In genomic region chr21:45976666-45977335, GRCh38 we compare ENCODE assay signal across 20 cellular contexts. TPM values are rescaled to one million over a fixed set of nuclear protein-coding genes. Genes with fewer than 3 reads are reported as not detected.
DNase-seq lines count a peak whose midpoint lies in the region; ATAC-seq and TF ChIP-seq lines count a peak whose summit lies in the region.
"Had no signal": no experiment of that assay in that cellular context is flagged by ENCODE, and none has a peak within 500 bp of the region (broad histone marks: within the 10 kb centered on the region; RNA-seq: fewer than 3 reads in every experiment).

No MANE protein-coding gene starts in this region.

- H3K4me3 Mint-ChIP-seq in GM23338: peak overlapping the region; percentile 79
- H3K4me3 Mint-ChIP-seq: activated B cell treated with CpG ODN at 0.5 μM for 24 hours; activated CD8-positive, alpha-beta T cell treated with anti-CD3 and anti-CD28 coated beads for 36 hours; activated naive CD8-positive, alpha-beta T cell treated with anti-CD3 and anti-CD28 coated beads for 36 hours; T-cell had no signal

- peaks cover 16% of the 10 kb centered on the region for H3K4me1 Mint-ChIP-seq in GM23338

- peak overlapping the region; percentile 99 for H3K4me2 ChIP-seq in GM23338

- intact Hi-C loops in ovary (cut with DNase I): loop anchor here in 1 of 4 donors (10.0 kb wide), 1 partner anchor 78 kb away; no protein-coding TSS in a partner anchor

- H3K79me2 ChIP-seq in GM23338 (replicated peaks; ENCODE audit: insufficient read depth): 0 out of 2 replicates have a peak, but pooled peaks cover 2% of the 10 kb centered on the region

- no peak overlapping the region for H3K27ac Mint-ChIP-seq in GM23338
- H3K27ac Mint-ChIP-seq: activated B cell treated with CpG ODN at 0.5 μM for 24 hours; activated CD8-positive, alpha-beta T cell treated with anti-CD3 and anti-CD28 coated beads for 36 hours; activated naive CD8-positive, alpha-beta T cell treated with anti-CD3 and anti-CD28 coated beads for 36 hours; CD4-positive, CD25-positive, alpha-beta regulatory T cell; T-cell had no signal

- TF ChIP-seq POLR2A in Peyer's patch (IDR thresholded peaks at IDR 0.05): no peak
- no peak for TF ChIP-seq POLR2A in ovary (IDR thresholded peaks at IDR 0.05)

- ATAC-seq in GM23338: no peak
- no peak for ATAC-seq in HG02623 (IDR thresholded peaks at IDR 0.05; ENCODE audit: unreplicated experiment)
- ATAC-seq: activated CD8-positive, alpha-beta T cell treated with anti-CD3 and anti-CD28 coated beads for 36 hours; HCT116; naive thymus-derived CD8-positive, alpha-beta T cell; stimulated activated naive CD8-positive, alpha-beta T cell treated with anti-CD3 and anti-CD28 coated beads, Interleukin-15, Interleukin-2, amounts not matched to agents 100 U/mL and 50 U/mL, for 24 hours; T-cell had no signal

- no peak overlapping the region for H3K27ac ChIP-seq in GM23338 (ENCODE audit: low read depth)
- peak overlapping the region; percentile 43 to 77 (median 64) for H3K27ac ChIP-seq in Peyer's patch
- H3K27ac ChIP-seq in right atrium auricular region: peak overlapping the region; percentile 59 to 78
- H3K27ac ChIP-seq in ovary: peak overlapping the region; percentile 71 to 72

- DNase-seq in GM23338 (ENCODE audit: low spot score) (no peak), Peyer's patch (no peak), right atrium auricular region (ENCODE audit: low spot score) (no peak), ovary (peak in 4 of 5 donors; percentile 31 to 62 (median 48)), COR-L47 (lab: John Stamatoyannopoulos, UW) (no peak), NCI-H1105 (lab: John Stamatoyannopoulos, UW) (no peak)
- DNase-seq in stimulated activated naive CD4-positive, alpha-beta T cell treated with Interleukin-2 at 50 U/mL for 16 hours (lab: John Stamatoyannopoulos, UW): no peak
- DNase-seq: activated B cell treated with CpG ODN at 0.5 μM for 24 hours; activated CD8-positive, alpha-beta T cell treated with anti-CD3 and anti-CD28 coated beads for 36 hours; activated naive CD8-positive, alpha-beta T cell treated with anti-CD3 and anti-CD28 coated beads for 36 hours; CD4-positive, CD25-positive, alpha-beta regulatory T cell; effector CD4-positive, alpha-beta T cell; naive thymus-derived CD8-positive, alpha-beta T cell; NCI-H1694; NCI-H345; stimulated activated naive CD8-positive, alpha-beta T cell treated with anti-CD3 and anti-CD28 coated beads, Interleukin-15, Interleukin-2, amounts not matched to agents 100 U/mL and 50 U/mL, for 24 hours; T-cell had no signal

- H3K9me3 ChIP-seq in Peyer's patch: no peaks in the 10 kb centered on the region
- H3K9me3 ChIP-seq in right atrium auricular region: no peaks in the 10 kb centered on the region
- no peaks in the 10 kb centered on the region for H3K9me3 ChIP-seq in ovary

- peaks cover 17% of the 10 kb centered on the region for H3K27me3 Mint-ChIP-seq in GM23338 (ENCODE audit: insufficient read depth, low read depth, poor library complexity)

- peaks cover 18% of the 10 kb centered on the region for H3K27me3 ChIP-seq in GM23338 (ENCODE audit: insufficient read depth)
- peaks cover 0 to 9% of the 10 kb centered on the region in 2 donors for H3K27me3 ChIP-seq in Peyer's patch
- no peaks in the 10 kb centered on the region for H3K27me3 ChIP-seq in right atrium auricular region
- no peaks in the 10 kb centered on the region for H3K27me3 ChIP-seq in ovary

- peaks cover 32% of the 10 kb centered on the region for H3K4me1 ChIP-seq in GM23338 (ENCODE audit: insufficient read depth)
- H3K4me1 ChIP-seq in Peyer's patch: peaks cover 3 to 45% (median 24%) of the 10 kb centered on the region in 4 donors
- peaks cover 0 to 61% of the 10 kb centered on the region in 2 donors for H3K4me1 ChIP-seq in right atrium auricular region
- H3K4me1 ChIP-seq in ovary (ENCODE audit: insufficient read depth): peaks cover 27% of the 10 kb centered on the region

- TF ChIP-seq EP300 in ovary (IDR thresholded peaks at IDR 0.05): no peak

- TF ChIP-seq CTCF in GM23338 (conservative IDR thresholded peaks at IDR 0.05; ENCODE audit: low read depth in 2 of 2): no peak
- TF ChIP-seq CTCF in Peyer's patch (IDR thresholded peaks at IDR 0.05): no peak
- TF ChIP-seq CTCF in right atrium auricular region (IDR thresholded peaks at IDR 0.05): no peak
- TF ChIP-seq CTCF in ovary (IDR thresholded peaks at IDR 0.05): no peak

- H3F3A ChIP-seq in GM23338 (replicated peaks; ENCODE audit: low read depth): peaks cover 20% of the 10 kb centered on the region

- H3K4me3 ChIP-seq in GM23338 (peak overlapping the region; percentile 85), Peyer's patch (no peak overlapping the region), right atrium auricular region (no peak overlapping the region), ovary (no peak overlapping the region)
- H3K4me3 ChIP-seq: lung had no signal

- no peaks in the 10 kb centered on the region for H3K9me2 ChIP-seq in GM23338 (ENCODE audit: insufficient read depth)

- WGBS in ovary, 3 donors: 67 to 73% (median 71%) methylated on average over 12 of the region's 12 CpGs

- H3K36me3 ChIP-seq in GM23338 (ENCODE audit: insufficient read depth): no peaks in the 10 kb centered on the region; the same call in 1 of the 2 replicates
- no peaks in the 10 kb centered on the region for H3K36me3 ChIP-seq in Peyer's patch
- H3K36me3 ChIP-seq in right atrium auricular region: no peaks in the 10 kb centered on the region
- no peaks in the 10 kb centered on the region for H3K36me3 ChIP-seq in ovary

- H4K20me1 ChIP-seq in GM23338 (replicated peaks; ENCODE audit: insufficient read depth): no peaks in the 10 kb centered on the region

- H3K36me3 Mint-ChIP-seq in GM23338 (ENCODE audit: low read depth): no peaks in the 10 kb centered on the region
- H3K36me3 Mint-ChIP-seq: activated naive CD8-positive, alpha-beta T cell treated with anti-CD3 and anti-CD28 coated beads for 36 hours; CD4-positive, CD25-positive, alpha-beta regulatory T cell; naive thymus-derived CD8-positive, alpha-beta T cell; T-cell had no signal

- H3K9me3 Mint-ChIP-seq in GM23338: no peaks in the 10 kb centered on the region
- H3K9me3 Mint-ChIP-seq: activated B cell treated with CpG ODN at 0.5 μM for 24 hours; activated CD8-positive, alpha-beta T cell treated with anti-CD3 and anti-CD28 coated beads for 36 hours; activated naive CD8-positive, alpha-beta T cell treated with anti-CD3 and anti-CD28 coated beads for 36 hours; CD4-positive, CD25-positive, alpha-beta regulatory T cell; naive thymus-derived CD8-positive, alpha-beta T cell; T-cell had no signal

- H2AFZ ChIP-seq in GM23338: no peak overlapping the region

TF ChIP-seq in GM23338, 12 proteins besides CTCF, POLR2A, EP300 and RAD21 (continues in another document):
- TF ChIP-seq EZH2phosphoT487 (IDR thresholded peaks at IDR 0.05; ENCODE audit: unreplicated experiment) (no peak), CREB1 (CRISPR knock-in tag; IDR thresholded peaks at IDR 0.05; ENCODE audit: low read depth) (no peak), POLR2AphosphoS5 (IDR thresholded peaks at IDR 0.05; ENCODE audit: low read depth) (no peak), NANOG (IDR thresholded peaks at IDR 0.05; ENCODE audit: borderline replicate concordance) (no peak), JUNB (IDR thresholded peaks at IDR 0.05; ENCODE audit: unreplicated experiment) (no peak), STAT1 (IDR thresholded peaks at IDR 0.05; ENCODE audit: unreplicated experiment) (no peak)
- TF ChIP-seq, protein P1, sequence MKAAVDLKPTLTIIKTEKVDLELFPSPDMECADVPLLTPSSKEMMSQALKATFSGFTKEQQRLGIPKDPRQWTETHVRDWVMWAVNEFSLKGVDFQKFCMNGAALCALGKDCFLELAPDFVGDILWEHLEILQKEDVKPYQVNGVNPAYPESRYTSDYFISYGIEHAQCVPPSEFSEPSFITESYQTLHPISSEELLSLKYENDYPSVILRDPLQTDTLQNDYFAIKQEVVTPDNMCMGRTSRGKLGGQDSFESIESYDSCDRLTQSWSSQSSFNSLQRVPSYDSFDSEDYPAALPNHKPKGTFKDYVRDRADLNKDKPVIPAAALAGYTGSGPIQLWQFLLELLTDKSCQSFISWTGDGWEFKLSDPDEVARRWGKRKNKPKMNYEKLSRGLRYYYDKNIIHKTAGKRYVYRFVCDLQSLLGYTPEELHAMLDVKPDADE (IDR thresholded peaks at IDR 0.05): no peak

RNA-seq across cellular contexts. Expression of gene COL6A1, which starts 4.8 kb away (rescaled TPM):
- total RNA-seq in GM23338 (2014; rRNA removed; shearing (Covaris generic)): 151 and 180 TPM in 2 replicates
- polyA plus RNA-seq in GM23338 (2016; fragmentation: Nextera tagmentation; extraction: Ambion mirVana): 76.0 and 84.5 TPM in 2 replicates
- total RNA-seq in Peyer's patch: 100 to 1,000 TPM in 3 of 4 donors, 10 to 100 TPM in 1; 37.7 to 458 (median 161) TPM
- 100 to 1,000 TPM; 201 to 278 TPM for total RNA-seq in right atrium auricular region
- total RNA-seq in ovary: 100 to 1,000 TPM; 389 to 779 (median 731) TPM
- polyA plus RNA-seq in ovary: 100 to 1,000 TPM; 112 to 905 TPM

Comparison
In these comparisons a context has a peak if more than half of its experiments do, and no peak if none do; other contexts are left out.
1. DNase-seq: peak in ovary (4 of 5); none in GM23338 (single experiment), Peyer's patch (0 of 3), right atrium auricular region (single experiment), COR-L47 (single experiment), NCI-H1105 (single experiment) and stimulated activated naive CD4-positive, alpha-beta T cell treated with Interleukin-2 at 50 U/mL for 16 hours (single experiment).